In genomic region chr11:120302001-120302805, GRCh38 we compare ENCODE assay signal across 13 cellular contexts. TPM values are rescaled to one million over a fixed set of nuclear protein-coding genes. Genes with fewer than 3 reads are reported as not detected.
DNase-seq lines count a peak whose midpoint lies in the region; ATAC-seq and TF ChIP-seq lines count a peak whose summit lies in the region.
"Had no signal": no experiment of that assay in that cellular context is flagged by ENCODE, and none has a peak within 500 bp of the region (broad histone marks: within the 10 kb centered on the region; RNA-seq: fewer than 3 reads in every experiment).

No MANE protein-coding gene starts in this region.

- H3K4me1 ChIP-seq in breast epithelium: peaks cover 0 to 17% of the 10 kb centered on the region in 2 donors
- H3K4me1 ChIP-seq in mammary epithelial cell (ENCODE audit: insufficient read depth, low read length): peaks cover 42% of the 10 kb centered on the region
- H3K4me1 ChIP-seq in mucosa of rectum (ENCODE audit: control insufficient read depth in 2 of 2, insufficient read depth in 2 of 2, low read length in 2 of 2): peaks cover 20 to 36% of the 10 kb centered on the region in 2 donors

- no peak overlapping the region for H3K4me3 Mint-ChIP-seq in HFFc6
- H3K4me3 Mint-ChIP-seq in activated CD4-positive, alpha-beta T cell treated with anti-CD3 and anti-CD28 coated beads, Interleukin-2, amount 10 ng/mL, durations not matched to agents 7 days and 5 days: no peak overlapping the region
- H3K4me3 Mint-ChIP-seq: WTC11 had no signal

- ATAC-seq in GM21737 (IDR thresholded peaks at IDR 0.05; ENCODE audit: unreplicated experiment): no peak

- 53% methylated on average over 5 of the region's 6 CpGs for WGBS in mammary epithelial cell (ENCODE audit: low coverage, missing lambda C conversion rate)

- intact Hi-C loops in breast epithelium (cut with DNase I; ENCODE audit: low total_unique reads) (no loop called here), mammary epithelial cell (cut with micrococcal nuclease) (loop anchor here (5.0 kb wide), 1 partner anchor 175 kb away; no protein-coding TSS in a partner anchor), posterior vena cava (cut with DNase I) (loop anchor here in 1 of 2 donors (2.0 to 5.0 kb wide), 2 partner anchors 70 to 131 kb away; no protein-coding TSS in a partner anchor)

- no peak overlapping the region for H3K27ac Mint-ChIP-seq in HFFc6
- H3K27ac Mint-ChIP-seq in activated CD4-positive, alpha-beta T cell treated with anti-CD3 and anti-CD28 coated beads, Interleukin-2, amount 10 ng/mL, durations not matched to agents 7 days and 5 days: no peak overlapping the region
- H3K27ac Mint-ChIP-seq: activated naive CD4-positive, alpha-beta T cell treated with anti-CD3 and anti-CD28 coated beads, Interleukin-2, amount 50 U/mL, for 72 hours; WTC11 had no signal

- CTCF ChIA-PET in mammary epithelial cell (lab: Charles Lee; ENCODE audit: low non-redundant PET): interaction anchor here (0.5 to 1.8 kb wide), 4 partner anchors 37 to 1193 kb away, joined by 3 to 15 read pairs (median 4); no protein-coding TSS in a partner anchor
- CTCF ChIA-PET in activated CD4-positive, alpha-beta T cell treated with anti-CD3 and anti-CD28 coated beads, Interleukin-2, amount 10 ng/mL, durations not matched to agents 7 days and 5 days (lab: Charles Lee): interaction anchor here (0.5 to 10.0 kb wide), 13 partner anchors 11 to 342 kb away, joined by 3 to 105 read pairs (median 4); partner anchors contain the start of gene POU2F3

- no peaks in the 10 kb centered on the region for H4K20me1 ChIP-seq in mammary epithelial cell (ENCODE audit: insufficient read depth, low read length)

- in situ Hi-C loops in mammary epithelial cell (cut with MboI; ENCODE audit: low sequenced_read_pairs in 2 of 2): loop anchor here (5.0 kb wide), 3 partner anchors 65 to 130 kb away; no protein-coding TSS in a partner anchor

- H3K4me1 Mint-ChIP-seq in HFFc6 (ENCODE audit: low read depth): peaks cover 29% of the 10 kb centered on the region
- no peaks in the 10 kb centered on the region for H3K4me1 Mint-ChIP-seq in activated CD4-positive, alpha-beta T cell treated with anti-CD3 and anti-CD28 coated beads, Interleukin-2, amount 10 ng/mL, durations not matched to agents 7 days and 5 days

- H3K4me3 ChIP-seq in breast epithelium (no peak overlapping the region), mammary epithelial cell (replicated peaks in 1 of 3; ENCODE audit: insufficient read depth in 1 of 3, low read depth in 2 of 3, low read length in 3 of 3) (no peak overlapping the region), epithelial cell of esophagus (ENCODE audit: low read length) (no peak overlapping the region), mucosa of rectum (ENCODE audit: low read length in 2 of 2) (peak overlapping the region in 1 of 2 donors; percentile 13)
- H3K4me3 ChIP-seq: heart left ventricle, SK-N-MC had no signal

- H3K79me2 ChIP-seq in mammary epithelial cell (ENCODE audit: insufficient read depth, low read length): no peaks in the 10 kb centered on the region

- no peaks in the 10 kb centered on the region for H3K9me3 Mint-ChIP-seq in HFFc6
- H3K9me3 Mint-ChIP-seq in activated CD4-positive, alpha-beta T cell treated with anti-CD3 and anti-CD28 coated beads, Interleukin-2, amount 10 ng/mL, durations not matched to agents 7 days and 5 days: no peaks in the 10 kb centered on the region
- H3K9me3 Mint-ChIP-seq: activated naive CD4-positive, alpha-beta T cell treated with anti-CD3 and anti-CD28 coated beads, Interleukin-2, amount 50 U/mL, for 72 hours; WTC11 had no signal

- no peak overlapping the region for H2AFZ ChIP-seq in mammary epithelial cell (ENCODE audit: low read depth, low read length)

- no TSS peak for BruUV-seq in mammary epithelial cell (replicated peaks; lab: Mats Ljungman, UMichigan)

- POLR2A ChIA-PET in activated CD4-positive, alpha-beta T cell treated with anti-CD3 and anti-CD28 coated beads, Interleukin-2, amount 10 ng/mL, durations not matched to agents 7 days and 5 days (lab: Charles Lee): no interaction called here

- H3K36me3 Mint-ChIP-seq in HFFc6 (ENCODE audit: low read depth): no peaks in the 10 kb centered on the region
- no peaks in the 10 kb centered on the region for H3K36me3 Mint-ChIP-seq in activated CD4-positive, alpha-beta T cell treated with anti-CD3 and anti-CD28 coated beads, Interleukin-2, amount 10 ng/mL, durations not matched to agents 7 days and 5 days (ENCODE audit: low read depth)
- H3K36me3 Mint-ChIP-seq: activated naive CD4-positive, alpha-beta T cell treated with anti-CD3 and anti-CD28 coated beads, Interleukin-2, amount 50 U/mL, for 72 hours; WTC11 had no signal

- dilution Hi-C loops in mammary epithelial cell (cut with HindIII; ENCODE audit: low sequenced_read_pairs): no loop called here

- TF ChIP-seq CTCF in breast epithelium (IDR thresholded peaks at IDR 0.05) (no peak), mammary epithelial cell (conservative IDR thresholded peaks at IDR 0.05 in 1 of 2, IDR thresholded peaks at IDR 0.05 in 1 of 2; ENCODE audit: extremely low read depth in 1 of 2, insufficient read depth in 1 of 2, low read depth in 1 of 2, low read length in 2 of 2) (no peak), epithelial cell of esophagus (IDR thresholded peaks at IDR 0.05; ENCODE audit: insufficient read depth, low read depth, low read length, missing control alignments) (no peak), HFFc6 (IDR thresholded peaks at IDR 0.05) (no peak)

- TF ChIP-seq POLR2A in breast epithelium (IDR thresholded peaks at IDR 0.05): no peak

- H3K9ac ChIP-seq in mammary epithelial cell (ENCODE audit: insufficient read depth, low read length) (no peak overlapping the region), mucosa of rectum (ENCODE audit: low read depth in 1 of 2, low read length in 2 of 2) (peak overlapping the region in 1 of 2 donors; percentile 40)

- no peaks in the 10 kb centered on the region for H3K9me3 ChIP-seq in breast epithelium
- no peaks in the 10 kb centered on the region for H3K9me3 ChIP-seq in mammary epithelial cell (replicated peaks; ENCODE audit: insufficient read depth, low read length)
- H3K9me3 ChIP-seq in mucosa of rectum (ENCODE audit: control insufficient read depth in 2 of 2, low read length in 2 of 2): no peaks in the 10 kb centered on the region
- H3K9me3 ChIP-seq: heart left ventricle, neutrophil had no signal

- H3K36me3 ChIP-seq in breast epithelium (no peaks in the 10 kb centered on the region), mammary epithelial cell (ENCODE audit: insufficient read depth, low read length) (no peaks in the 10 kb centered on the region), mucosa of rectum (ENCODE audit: control insufficient read depth in 2 of 2, insufficient read depth in 2 of 2, low read length in 2 of 2) (no peaks in the 10 kb centered on the region)
- H3K36me3 ChIP-seq: heart left ventricle, neutrophil had no signal

- no peak overlapping the region for H3K4me2 ChIP-seq in mammary epithelial cell (ENCODE audit: insufficient read depth, low read depth, low read length)

- H3K27me3 ChIP-seq in breast epithelium: no peaks in the 10 kb centered on the region
- no peaks in the 10 kb centered on the region for H3K27me3 ChIP-seq in mammary epithelial cell (ENCODE audit: insufficient read depth, low read length)
- H3K27me3 ChIP-seq in mucosa of rectum (ENCODE audit: control insufficient read depth in 2 of 2, insufficient read depth in 2 of 2, low read length in 2 of 2): no peaks in the 10 kb centered on the region

- H3K27me3 Mint-ChIP-seq in HFFc6 (ENCODE audit: insufficient read depth): peaks cover 29% of the 10 kb centered on the region
- peaks cover 24% of the 10 kb centered on the region for H3K27me3 Mint-ChIP-seq in activated CD4-positive, alpha-beta T cell treated with anti-CD3 and anti-CD28 coated beads, Interleukin-2, amount 10 ng/mL, durations not matched to agents 7 days and 5 days

- H3K27ac ChIP-seq in breast epithelium (peak overlapping the region; percentile 70 to 93), mammary epithelial cell (ENCODE audit: insufficient read depth, low read depth, low read length) (no peak overlapping the region), mucosa of rectum (ENCODE audit: low read depth in 2 of 2, low read length in 2 of 2) (peak overlapping the region; percentile 55 to 68)
- H3K27ac ChIP-seq: heart left ventricle, neutrophil, SK-N-MC had no signal

- DNase-seq in breast epithelium (ENCODE audit: low spot score in 2 of 2) (peak; percentile 90 to 92), mammary epithelial cell (no peak), epithelial cell of esophagus (ENCODE audit: low read depth) (peak; percentile 76), posterior vena cava (ENCODE audit: low spot score) (no peak), HFFc6 (no peak)
- no peak for DNase-seq in activated CD4-positive, alpha-beta T cell treated with anti-CD3 and anti-CD28 coated beads, Interleukin-2, amount 10 ng/mL, durations not matched to agents 7 days and 5 days

RNA-seq across cellular contexts. Expression of gene TLCD5, which starts 22.9 kb away (rescaled TPM):
- total RNA-seq in breast epithelium (1 to 10 TPM; 2.9 to 8.2 (median 6.9) TPM), mammary epithelial cell (1 to 10 TPM; 3.0 to 3.2 TPM), posterior vena cava (1 to 10 TPM; 4.9 to 6.0 TPM)
- 2.5 TPM for polyA plus RNA-seq in mammary epithelial cell
- polyA minus RNA-seq in mammary epithelial cell: 1.1 TPM
- total RNA-seq in HFFc6 (2021; fragmentation: NEBNext Ultra II Directional; extraction: Animal tissue kit (Norgen Biotek cat#: 25700)): 10 to 100 TPM in 1 of 6 experiments, 1 to 10 TPM in 5; 7.8 to 10.2 (median 8.6) TPM
- under 1 TPM; 0.19 to 0.42 TPM for total RNA-seq in activated CD4-positive, alpha-beta T cell treated with anti-CD3 and anti-CD28 coated beads, Interleukin-2, amount 10 ng/mL, durations not matched to agents 7 days and 5 days

RNA-seq across cellular contexts. Expression of gene ARHGEF12, which starts 34.0 kb away (rescaled TPM):
- 100 to 1,000 TPM in 2 of 3 donors, 10 to 100 TPM in 1; 83.4 to 192 (median 145) TPM for total RNA-seq in breast epithelium
- total RNA-seq in mammary epithelial cell: 10 to 100 TPM; 54.3 to 55.7 TPM
- 11.7 TPM for polyA plus RNA-seq in mammary epithelial cell
- 47.2 TPM for polyA minus RNA-seq in mammary epithelial cell
- 100 to 1,000 TPM in 1 of 2 donors, 10 to 100 TPM in 1; 77.6 to 101 TPM for total RNA-seq in posterior vena cava
- total RNA-seq in HFFc6 (2021; fragmentation: NEBNext Ultra II Directional; extraction: Animal tissue kit (Norgen Biotek cat#: 25700)): 10 to 100 TPM; 72.9 to 95.1 (median 85.0) TPM
- total RNA-seq in activated CD4-positive, alpha-beta T cell treated with anti-CD3 and anti-CD28 coated beads, Interleukin-2, amount 10 ng/mL, durations not matched to agents 7 days and 5 days: 1 to 10 TPM; 8.1 to 9.2 TPM

Comparison
In these comparisons a context has a peak if more than half of its experiments do, and no peak if none do; other contexts are left out.
1. DNase-seq: peak in breast epithelium (2 of 2) and epithelial cell of esophagus (single experiment); none in mammary epithelial cell (single experiment), posterior vena cava (single experiment), HFFc6 (single experiment) and activated CD4-positive, alpha-beta T cell treated with anti-CD3 and anti-CD28 coated beads, Interleukin-2, amount 10 ng/mL, durations not matched to agents 7 days and 5 days (single experiment).
2. RNA of gene ARHGEF12, which starts 34.0 kb away (total RNA-seq): 83.4 to 192 TPM in breast epithelium, 77.6 to 101 TPM in posterior vena cava, 72.9 to 95.1 TPM in HFFc6 and 54.3 to 55.7 TPM in mammary epithelial cell; 8.1 to 9.2 TPM in activated CD4-positive, alpha-beta T cell treated with anti-CD3 and anti-CD28 coated beads, Interleukin-2, amount 10 ng/mL, durations not matched to agents 7 days and 5 days; every median in the first group is over 4 times any median in the second.